Comparison of ENCODE assay signal across 1 cellular context in genomic region chr20:63275825-63276224, GRCh38.
A peak's percentile ranks its signal among the peaks of the same experiment; 100 is the strongest.
TF ChIP-seq lines count a peak whose summit lies in the region.

No MANE protein-coding gene starts in this region.

TF ChIP-seq in K562, 482 proteins besides CTCF, POLR2A, EP300 and RAD21:
- TF ChIP-seq RBFOX2 (IDR thresholded peaks at IDR 0.05; ENCODE audit: low read depth, low read length) (peak; percentile 37), ELK1 (CRISPR knock-in tag; IDR thresholded peaks at IDR 0.05) (no peak)
